Comparison of ENCODE assay signal across 8 cellular contexts in genomic region chr20:32031007-32031958, GRCh38. TPM values are rescaled to one million over a fixed set of nuclear protein-coding genes. Genes with fewer than 3 reads are reported as not detected.
A peak's percentile ranks its signal among the peaks of the same experiment; 100 is the strongest.
DNase-seq lines count a peak whose midpoint lies in the region; ATAC-seq and TF ChIP-seq lines count a peak whose summit lies in the region.

No MANE protein-coding gene starts in this region.

- in situ Hi-C loops in Panc1 (cut with HindIII; ENCODE audit: low pct_unique_long_range_greater_than_20kb, low sequenced_read_pairs): no loop called here

- peaks cover 15% of the 10 kb centered on the region for H3K4me1 ChIP-seq in Panc1 (ENCODE audit: control insufficient read depth, insufficient read depth, low read length)
- H3K4me1 ChIP-seq in fibroblast of lung (ENCODE audit: control insufficient read depth, extremely low read depth, insufficient read depth, low read length): no peaks in the 10 kb centered on the region

- H4K20me1 ChIP-seq in fibroblast of lung (ENCODE audit: control insufficient read depth, extremely low read depth, insufficient read depth, low read length): no peaks in the 10 kb centered on the region

- CTCF ChIA-PET in Panc1 (lab: Charles Lee): interaction anchor here (0.6 to 4.0 kb wide), 14 partner anchors 11 to 207 kb away, joined by 3 to 28 read pairs (median 4); partner anchors contain the start of gene PDRG1

- ATAC-seq in Panc1: peak; percentile 97
- ATAC-seq in natural killer cell treated with Interleukin-12 subunit alpha and Interleukin-12 subunit beta and Interleukin-15 and Interleukin-18, amount 100 ng/mL, for 72 hours: peak; percentile 56 to 79
- ATAC-seq in GM19397 (IDR thresholded peaks at IDR 0.05; ENCODE audit: unreplicated experiment): no peak

- POLR2A ChIA-PET in Panc1 (lab: Charles Lee): interaction anchor here (1.0 kb wide), 1 partner anchor 180 kb away, joined by 3 read pairs; no protein-coding TSS in a partner anchor

- intact Hi-C loops in Panc1 (cut with micrococcal nuclease; ENCODE audit: unreplicated experiment): loop anchor here (1.0 to 5.0 kb wide), 3 partner anchors 79 to 208 kb away; partner anchors contain the start of gene PDRG1

- no peak overlapping the region for H2AFZ ChIP-seq in fibroblast of lung (ENCODE audit: low read length)

- H3K27ac Mint-ChIP-seq in natural killer cell treated with Interleukin-12 subunit alpha and Interleukin-12 subunit beta and Interleukin-15 and Interleukin-18, amount 100 ng/mL, for 72 hours: no peak overlapping the region

- BruUV-seq in Panc1 (replicated peaks; lab: Mats Ljungman, UMichigan): no TSS peak

- no peaks in the 10 kb centered on the region for H3K36me3 ChIP-seq in Panc1 (ENCODE audit: control insufficient read depth, insufficient read depth, low read length)
- H3K36me3 ChIP-seq in fibroblast of lung (ENCODE audit: control insufficient read depth, insufficient read depth, low read length): no peaks in the 10 kb centered on the region

- H3K4me3 ChIP-seq in Panc1 (ENCODE audit: low read depth in 2 of 2, low read length in 2 of 2): peak overlapping the region; percentile 20 to 38
- peak overlapping the region in 1 of 4 experiments; percentile 22 for H3K4me3 ChIP-seq in fibroblast of lung (replicated peaks in 1 of 4; ENCODE audit: control extremely low read depth in 1 of 4, insufficient read depth in 1 of 4, low read depth in 3 of 4, low read length in 4 of 4)

- no peaks in the 10 kb centered on the region for H3K79me2 ChIP-seq in fibroblast of lung (ENCODE audit: control insufficient read depth, insufficient read depth, low read length)

- H3K27ac ChIP-seq in Panc1 (ENCODE audit: low read length): peak overlapping the region; percentile 29; the same call in 1 of the 2 replicates
- no peak overlapping the region for H3K27ac ChIP-seq in fibroblast of lung (ENCODE audit: insufficient read depth, low read length)

- H3K9ac ChIP-seq in fibroblast of lung (ENCODE audit: insufficient read depth, low read length): no peak overlapping the region

- peaks cover 0 to 3% of the 10 kb centered on the region in 2 donors for H3K4me1 Mint-ChIP-seq in natural killer cell treated with Interleukin-12 subunit alpha and Interleukin-12 subunit beta and Interleukin-15 and Interleukin-18, amount 100 ng/mL, for 72 hours (ENCODE audit: low read depth in 2 of 2)

- H3K27me3 Mint-ChIP-seq in natural killer cell treated with Interleukin-12 subunit alpha and Interleukin-12 subunit beta and Interleukin-15 and Interleukin-18, amount 100 ng/mL, for 72 hours: peaks cover 26 to 33% of the 10 kb centered on the region in 2 donors

- DNase-seq in DMS53 (lab: John Stamatoyannopoulos, UW) (peak; percentile 95), Kasumi-1 (lab: John Stamatoyannopoulos, UW) (peak; percentile 58 to 69), Panc1 (ENCODE audit: low read depth, low spot score) (peak; percentile 71), fibroblast of lung (ENCODE audit: low read depth in 2 of 2) (peak; percentile 75 to 80), stromal cell of bone marrow (ENCODE audit: low read depth) (peak; percentile 57)
- DNase-seq in activated T-cell treated with anti-CD3 and anti-CD28 coated beads, Interleukin-2, amount 50 U/mL, for 48 hours: peak; percentile 69 to 75
- DNase-seq in natural killer cell treated with Interleukin-12 subunit alpha and Interleukin-12 subunit beta and Interleukin-15 and Interleukin-18, amount 100 ng/mL, for 72 hours (ENCODE audit: low spot score): no peak

- H3K4me3 Mint-ChIP-seq in natural killer cell treated with Interleukin-12 subunit alpha and Interleukin-12 subunit beta and Interleukin-15 and Interleukin-18, amount 100 ng/mL, for 72 hours: no peak overlapping the region

- H3K36me3 Mint-ChIP-seq in natural killer cell treated with Interleukin-12 subunit alpha and Interleukin-12 subunit beta and Interleukin-15 and Interleukin-18, amount 100 ng/mL, for 72 hours: no peaks in the 10 kb centered on the region

- no peaks in the 10 kb centered on the region for H3K9me3 ChIP-seq in Panc1 (ENCODE audit: control insufficient read depth, insufficient read depth, low read depth, low read length)
- no peaks in the 10 kb centered on the region for H3K9me3 ChIP-seq in fibroblast of lung (ENCODE audit: control insufficient read depth, insufficient read depth, low read depth, low read length)

- H3K27me3 ChIP-seq in Panc1 (ENCODE audit: control insufficient read depth, insufficient read depth, low read length): no peaks in the 10 kb centered on the region; the same call in 1 of the 2 replicates
- peaks cover 37% of the 10 kb centered on the region for H3K27me3 ChIP-seq in fibroblast of lung (ENCODE audit: control insufficient read depth, insufficient read depth, low read length)

- peak overlapping the region; percentile 11 for H3K4me2 ChIP-seq in fibroblast of lung (ENCODE audit: extremely low read depth, insufficient read depth, low read length)

- H3K9me3 Mint-ChIP-seq in natural killer cell treated with Interleukin-12 subunit alpha and Interleukin-12 subunit beta and Interleukin-15 and Interleukin-18, amount 100 ng/mL, for 72 hours: no peaks in the 10 kb centered on the region

- TF ChIP-seq CTCF in Panc1 (IDR thresholded peaks at IDR 0.05): peak; percentile 100
- TF ChIP-seq CTCF in fibroblast of lung (conservative IDR thresholded peaks at IDR 0.05 in 1 of 2, IDR thresholded peaks at IDR 0.05 in 1 of 2; ENCODE audit: low read depth in 1 of 2, low read length in 2 of 2): peak; percentile 71 to 88

RNA-seq across cellular contexts. Expression of gene HCK, which starts 20.8 kb away (rescaled TPM):
- total RNA-seq in Panc1 (2021; ENCODE audit: unreplicated experiment): 0.98 TPM
- 1.1 TPM for polyA plus RNA-seq in Panc1 (2012; ENCODE audit: insufficient read length)
- total RNA-seq in fibroblast of lung: not detected in 2 replicates
- polyA plus RNA-seq in fibroblast of lung: not detected in 2 replicates
- not detected in 2 replicates for polyA plus RNA-seq in fibroblast of lung (2012)
- not detected in 2 replicates for polyA minus RNA-seq in fibroblast of lung (ENCODE audit: low replicate concordance)
- under 1 TPM in 1 of 2 donors, not detected in 1; 0.14 TPM for total RNA-seq in natural killer cell treated with Interleukin-12 subunit alpha and Interleukin-12 subunit beta and Interleukin-15 and Interleukin-18, amount 100 ng/mL, for 72 hours

RNA-seq across cellular contexts. Expression of gene CCM2L, which starts 21.0 kb away (rescaled TPM):
- total RNA-seq in Panc1 (2021; ENCODE audit: unreplicated experiment) (45.4 TPM), fibroblast of lung (not detected in 2 replicates)
- 25.5 TPM for polyA plus RNA-seq in Panc1 (2012; ENCODE audit: insufficient read length)
- not detected in 2 replicates for polyA plus RNA-seq in fibroblast of lung
- polyA plus RNA-seq in fibroblast of lung (2012): not detected in 2 replicates
- polyA minus RNA-seq in fibroblast of lung (ENCODE audit: low replicate concordance): not detected in 2 replicates
- not detected for total RNA-seq in natural killer cell treated with Interleukin-12 subunit alpha and Interleukin-12 subunit beta and Interleukin-15 and Interleukin-18, amount 100 ng/mL, for 72 hours

Comparison
In these comparisons a context has a peak if more than half of its experiments do, and no peak if none do; other contexts are left out.
1. RNA of gene CCM2L, which starts 21.0 kb away (total RNA-seq): 45.4 TPM in Panc1 (single experiment); not detected in fibroblast of lung and not detected in natural killer cell treated with Interleukin-12 subunit alpha and Interleukin-12 subunit beta and Interleukin-15 and Interleukin-18, amount 100 ng/mL, for 72 hours; every median in the first group is over 10 times any median in the second.